ENCODE assay signal across 1 cellular context in the genomic region with DNA sequence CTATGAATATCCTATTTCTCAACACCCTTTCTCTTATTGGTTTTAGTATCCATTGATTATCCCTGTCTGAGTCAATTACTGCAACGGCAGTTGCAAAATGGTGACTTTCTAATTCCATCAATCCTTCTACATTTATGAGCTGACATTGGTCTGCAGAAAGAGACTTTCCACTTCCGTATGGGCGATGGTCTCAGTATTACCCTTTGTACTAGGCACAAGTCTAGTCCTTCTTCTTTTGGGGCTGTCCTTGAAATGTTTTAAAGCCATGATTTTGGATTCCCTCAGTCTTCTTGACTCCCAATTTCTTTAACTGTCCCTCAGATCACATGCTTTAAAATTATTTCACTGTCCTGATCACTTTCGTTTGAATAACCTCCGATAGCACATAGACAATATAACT.
TF ChIP-seq lines count a peak whose summit lies in the region.

No MANE protein-coding gene starts in this region.

TF ChIP-seq in GM23338, 12 proteins besides CTCF, POLR2A, EP300 and RAD21 (continued from another document):
- TF ChIP-seq, protein P1, sequence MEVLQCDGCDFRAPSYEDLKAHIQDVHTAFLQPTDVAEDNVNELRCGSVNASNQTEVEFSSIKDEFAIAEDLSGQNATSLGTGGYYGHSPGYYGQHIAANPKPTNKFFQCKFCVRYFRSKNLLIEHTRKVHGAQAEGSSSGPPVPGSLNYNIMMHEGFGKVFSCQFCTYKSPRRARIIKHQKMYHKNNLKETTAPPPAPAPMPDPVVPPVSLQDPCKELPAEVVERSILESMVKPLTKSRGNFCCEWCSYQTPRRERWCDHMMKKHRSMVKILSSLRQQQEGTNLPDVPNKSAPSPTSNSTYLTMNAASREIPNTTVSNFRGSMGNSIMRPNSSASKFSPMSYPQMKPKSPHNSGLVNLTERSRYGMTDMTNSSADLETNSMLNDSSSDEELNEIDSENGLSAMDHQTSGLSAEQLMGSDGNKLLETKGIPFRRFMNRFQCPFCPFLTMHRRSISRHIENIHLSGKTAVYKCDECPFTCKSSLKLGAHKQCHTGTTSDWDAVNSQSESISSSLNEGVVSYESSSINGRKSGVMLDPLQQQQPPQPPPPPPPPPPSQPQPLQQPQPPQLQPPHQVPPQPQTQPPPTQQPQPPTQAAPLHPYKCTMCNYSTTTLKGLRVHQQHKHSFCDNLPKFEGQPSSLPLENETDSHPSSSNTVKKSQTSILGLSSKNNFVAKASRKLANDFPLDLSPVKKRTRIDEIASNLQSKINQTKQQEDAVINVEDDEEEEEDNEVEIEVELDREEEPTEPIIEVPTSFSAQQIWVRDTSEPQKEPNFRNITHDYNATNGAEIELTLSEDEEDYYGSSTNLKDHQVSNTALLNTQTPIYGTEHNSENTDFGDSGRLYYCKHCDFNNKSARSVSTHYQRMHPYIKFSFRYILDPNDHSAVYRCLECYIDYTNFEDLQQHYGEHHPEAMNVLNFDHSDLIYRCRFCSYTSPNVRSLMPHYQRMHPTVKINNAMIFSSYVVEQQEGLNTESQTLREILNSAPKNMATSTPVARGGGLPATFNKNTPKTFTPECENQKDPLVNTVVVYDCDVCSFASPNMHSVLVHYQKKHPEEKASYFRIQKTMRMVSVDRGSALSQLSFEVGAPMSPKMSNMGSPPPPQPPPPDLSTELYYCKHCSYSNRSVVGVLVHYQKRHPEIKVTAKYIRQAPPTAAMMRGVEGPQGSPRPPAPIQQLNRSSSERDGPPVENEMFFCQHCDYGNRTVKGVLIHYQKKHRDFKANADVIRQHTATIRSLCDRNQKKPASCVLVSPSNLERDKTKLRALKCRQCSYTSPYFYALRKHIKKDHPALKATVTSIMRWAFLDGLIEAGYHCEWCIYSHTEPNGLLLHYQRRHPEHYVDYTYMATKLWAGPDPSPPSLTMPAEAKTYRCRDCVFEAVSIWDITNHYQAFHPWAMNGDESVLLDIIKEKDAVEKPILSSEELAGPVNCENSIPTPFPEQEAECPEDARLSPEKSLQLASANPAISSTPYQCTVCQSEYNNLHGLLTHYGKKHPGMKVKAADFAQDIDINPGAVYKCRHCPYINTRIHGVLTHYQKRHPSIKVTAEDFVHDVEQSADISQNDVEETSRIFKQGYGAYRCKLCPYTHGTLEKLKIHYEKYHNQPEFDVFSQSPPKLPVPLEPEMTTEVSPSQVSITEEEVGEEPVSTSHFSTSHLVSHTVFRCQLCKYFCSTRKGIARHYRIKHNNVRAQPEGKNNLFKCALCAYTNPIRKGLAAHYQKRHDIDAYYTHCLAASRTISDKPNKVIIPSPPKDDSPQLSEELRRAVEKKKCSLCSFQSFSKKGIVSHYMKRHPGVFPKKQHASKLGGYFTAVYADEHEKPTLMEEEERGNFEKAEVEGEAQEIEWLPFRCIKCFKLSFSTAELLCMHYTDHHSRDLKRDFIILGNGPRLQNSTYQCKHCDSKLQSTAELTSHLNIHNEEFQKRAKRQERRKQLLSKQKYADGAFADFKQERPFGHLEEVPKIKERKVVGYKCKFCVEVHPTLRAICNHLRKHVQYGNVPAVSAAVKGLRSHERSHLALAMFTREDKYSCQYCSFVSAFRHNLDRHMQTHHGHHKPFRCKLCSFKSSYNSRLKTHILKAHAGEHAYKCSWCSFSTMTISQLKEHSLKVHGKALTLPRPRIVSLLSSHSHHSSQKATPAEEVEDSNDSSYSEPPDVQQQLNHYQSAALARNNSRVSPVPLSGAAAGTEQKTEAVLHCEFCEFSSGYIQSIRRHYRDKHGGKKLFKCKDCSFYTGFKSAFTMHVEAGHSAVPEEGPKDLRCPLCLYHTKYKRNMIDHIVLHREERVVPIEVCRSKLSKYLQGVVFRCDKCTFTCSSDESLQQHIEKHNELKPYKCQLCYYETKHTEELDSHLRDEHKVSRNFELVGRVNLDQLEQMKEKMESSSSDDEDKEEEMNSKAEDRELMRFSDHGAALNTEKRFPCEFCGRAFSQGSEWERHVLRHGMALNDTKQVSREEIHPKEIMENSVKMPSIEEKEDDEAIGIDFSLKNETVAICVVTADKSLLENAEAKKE (CRISPR knock-in tag; IDR thresholded peaks at IDR 0.05), result no peak
- TF ChIP-seq, protein P2, sequence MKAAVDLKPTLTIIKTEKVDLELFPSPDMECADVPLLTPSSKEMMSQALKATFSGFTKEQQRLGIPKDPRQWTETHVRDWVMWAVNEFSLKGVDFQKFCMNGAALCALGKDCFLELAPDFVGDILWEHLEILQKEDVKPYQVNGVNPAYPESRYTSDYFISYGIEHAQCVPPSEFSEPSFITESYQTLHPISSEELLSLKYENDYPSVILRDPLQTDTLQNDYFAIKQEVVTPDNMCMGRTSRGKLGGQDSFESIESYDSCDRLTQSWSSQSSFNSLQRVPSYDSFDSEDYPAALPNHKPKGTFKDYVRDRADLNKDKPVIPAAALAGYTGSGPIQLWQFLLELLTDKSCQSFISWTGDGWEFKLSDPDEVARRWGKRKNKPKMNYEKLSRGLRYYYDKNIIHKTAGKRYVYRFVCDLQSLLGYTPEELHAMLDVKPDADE (IDR thresholded peaks at IDR 0.05), result no peak
- TF ChIP-seq NANOG (IDR thresholded peaks at IDR 0.05; ENCODE audit: borderline replicate concordance) (no peak), STAT1 (IDR thresholded peaks at IDR 0.05; ENCODE audit: unreplicated experiment) (no peak), ZNF331 (CRISPR knock-in tag; IDR thresholded peaks at IDR 0.05; ENCODE audit: low read depth) (no peak), EZH2 (IDR thresholded peaks at IDR 0.05; ENCODE audit: low read depth, unreplicated experiment) (no peak), POLR2AphosphoS5 (IDR thresholded peaks at IDR 0.05; ENCODE audit: low read depth) (no peak)
